In the genomic region with DNA sequence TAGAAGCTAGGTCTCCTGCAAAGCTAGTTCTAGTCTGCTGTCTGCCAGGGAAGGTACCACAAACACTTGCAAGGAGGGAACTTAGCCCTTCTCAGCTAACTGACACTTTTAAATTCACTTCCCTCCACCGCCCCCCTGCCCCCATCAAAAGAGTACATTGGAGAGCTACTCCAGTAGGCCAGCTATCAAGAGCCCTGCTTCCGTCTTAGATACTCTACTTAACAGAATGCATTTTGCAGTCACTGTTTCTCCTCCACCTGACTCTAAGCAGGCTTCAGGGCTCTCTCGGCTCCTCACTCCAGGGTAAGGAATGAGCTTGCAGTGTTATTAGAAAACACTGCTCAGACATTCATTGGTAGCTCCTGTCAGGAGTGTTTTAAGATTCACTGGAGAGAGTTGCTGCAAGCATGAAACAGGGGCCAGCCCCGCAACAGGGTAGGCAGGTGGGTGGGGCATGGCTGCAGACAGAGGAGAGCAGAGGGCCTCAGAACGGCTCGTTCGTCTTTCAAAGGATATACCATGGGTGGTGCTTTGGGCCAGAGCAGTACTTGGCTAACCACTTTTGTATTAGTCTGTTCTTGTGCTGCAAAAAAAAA, we compare ENCODE assay signal across 27 cellular contexts. TPM values are rescaled to one million over a fixed set of nuclear protein-coding genes. Genes with fewer than 3 reads are reported as not detected.
"Had no signal": no experiment of that assay in that cellular context is flagged by ENCODE, and none has a peak within 500 bp of the region (broad histone marks: within the 10 kb centered on the region; RNA-seq: fewer than 3 reads in every experiment).

No MANE protein-coding gene starts in this region.

- H3K27ac Mint-ChIP-seq: effector memory CD8-positive, alpha-beta T cell; progenitor cell of endocrine pancreas had no signal

- H3K36me3 ChIP-seq: esophagus squamous epithelium, neutrophil, suprapubic skin, transverse colon had no signal

- H3K4me1 ChIP-seq: esophagus squamous epithelium, parathyroid adenoma, suprapubic skin, transverse colon had no signal

- H3K36me3 Mint-ChIP-seq: naive thymus-derived CD8-positive, alpha-beta T cell had no signal

- ATAC-seq: effector memory CD8-positive, alpha-beta T cell; left lobe of liver; naive thymus-derived CD8-positive, alpha-beta T cell; sciatic nerve; stimulated activated naive CD8-positive, alpha-beta T cell treated with anti-CD3 and anti-CD28 coated beads, Interleukin-15, amount 100 ng/mL, for 72 hours had no signal

- H3K27me3 ChIP-seq: esophagus squamous epithelium, neutrophil, suprapubic skin, transverse colon had no signal

- H3K4me3 Mint-ChIP-seq: effector memory CD8-positive, alpha-beta T cell; stimulated activated naive CD8-positive, alpha-beta T cell treated with anti-CD3 and anti-CD28 coated beads, Interleukin-15, amount 100 ng/mL, for 72 hours had no signal

- H3K4me3 ChIP-seq: esophagus squamous epithelium, smooth muscle cell, suprapubic skin, transverse colon had no signal

- H3K4me1 Mint-ChIP-seq: stimulated activated naive CD8-positive, alpha-beta T cell treated with anti-CD3 and anti-CD28 coated beads, Interleukin-15, amount 100 ng/mL, for 72 hours had no signal

- H3K27me3 Mint-ChIP-seq: stimulated activated naive CD8-positive, alpha-beta T cell treated with anti-CD3 and anti-CD28 coated beads, Interleukin-15, amount 100 ng/mL, for 72 hours had no signal

- H3K27ac ChIP-seq: esophagus squamous epithelium, neutrophil, parathyroid adenoma, suprapubic skin, transverse colon had no signal

- DNase-seq: cortex of kidney; effector memory CD8-positive, alpha-beta T cell; erythroblast; esophagus squamous epithelium; foreskin melanocyte; mammary epithelial cell; naive thymus-derived CD8-positive, alpha-beta T cell; stimulated activated CD4-positive, alpha-beta T cell treated with anti-CD3 and anti-CD28 coated beads, Interleukin-12 subunit alpha, Interleukin-12 subunit beta, amount 100 ng/mL, for 4 hours; stimulated activated CD4-positive, alpha-beta T cell treated with anti-CD3 and anti-CD28 coated beads, Interleukin-1b, Interleukin-23, amount 100 ng/mL, for 48 hours; stimulated activated CD4-positive, alpha-beta T cell treated with anti-CD3 and anti-CD28 coated beads, Interleukin-4, amount 100 ng/mL, for 1 hour; stimulated activated CD8-positive, alpha-beta memory T cell treated with anti-CD3 and anti-CD28 coated beads, Interleukin-4, amount 100 ng/mL, for 48 hours; stimulated activated naive CD4-positive, alpha-beta T cell; stimulated activated naive CD8-positive, alpha-beta T cell treated with anti-CD3 and anti-CD28 coated beads, Interleukin-15, amount 100 ng/mL, for 72 hours; transverse colon had no signal

- H3K9me3 ChIP-seq: esophagus squamous epithelium, neutrophil, suprapubic skin, transverse colon had no signal

- H3K9me3 Mint-ChIP-seq: effector memory CD8-positive, alpha-beta T cell; naive thymus-derived CD8-positive, alpha-beta T cell had no signal

RNA-seq across cellular contexts. Expression of gene NMS, which starts 57.2 kb away (rescaled TPM):
- total RNA-seq: dermis microvascular lymphatic vessel endothelial cell; esophagus squamous epithelium; left lobe of liver; lower leg skin; mammary epithelial cell; mesenteric fat pad; myocyte; naive thymus-derived CD8-positive, alpha-beta T cell; omental fat pad; progenitor cell of endocrine pancreas; sciatic nerve; smooth muscle cell; suprapubic skin; transverse colon; urinary bladder had no signal
